In the genomic region with DNA sequence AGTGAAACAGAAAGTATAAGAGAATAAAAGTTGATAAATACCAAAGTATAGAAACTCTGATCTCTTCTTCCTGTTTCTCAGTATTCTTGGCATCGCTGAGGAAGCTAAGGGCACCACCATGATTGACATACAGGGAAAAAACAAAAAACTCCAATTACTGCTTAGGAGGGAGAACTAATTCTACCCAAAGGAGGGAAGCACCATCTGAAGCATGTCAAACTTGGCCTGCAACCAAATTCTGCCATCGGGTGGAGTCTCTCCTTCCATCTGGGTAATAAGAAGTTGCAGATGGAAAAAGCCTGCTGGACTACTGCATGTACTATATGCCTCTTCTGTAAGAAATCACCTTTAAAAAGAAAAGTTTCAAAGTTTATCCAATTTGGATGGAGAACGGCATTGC, we compare ENCODE assay signal across 13 cellular contexts. TPM values are rescaled to one million over a fixed set of nuclear protein-coding genes. Genes with fewer than 3 reads are reported as not detected.
DNase-seq lines count a peak whose midpoint lies in the region; ATAC-seq and TF ChIP-seq lines count a peak whose summit lies in the region.
"Had no signal": no experiment of that assay in that cellular context is flagged by ENCODE, and none has a peak within 500 bp of the region (broad histone marks: within the 10 kb centered on the region; RNA-seq: fewer than 3 reads in every experiment).

No MANE protein-coding gene starts in this region.

- no peak for ATAC-seq in GM19351 (IDR thresholded peaks at IDR 0.05; ENCODE audit: unreplicated experiment)

- peaks cover 30% of the 10 kb centered on the region for H3K4me1 ChIP-seq in osteoblast (ENCODE audit: insufficient read depth, low read length)
- peaks cover 22% of the 10 kb centered on the region for H3K4me1 ChIP-seq in BE2C

- no peak overlapping the region for H3K4me3 ChIP-seq in MG63
- no peak overlapping the region for H3K4me3 ChIP-seq in osteoblast (ENCODE audit: insufficient read depth, low read length)
- H3K4me3 ChIP-seq in BE2C (ENCODE audit: low read depth, low read length) = no peak overlapping the region
- H3K4me3 ChIP-seq: K562 had no signal

- peaks cover 6% of the 10 kb centered on the region for H3K36me3 ChIP-seq in MG63
- H3K36me3 ChIP-seq in osteoblast (ENCODE audit: insufficient read depth, low read length) = no peaks in the 10 kb centered on the region
- H3K36me3 ChIP-seq in BE2C = no peaks in the 10 kb centered on the region

- peak; percentile 89 for DNase-seq in DMS 273 treated with DMSO at 0.1 percent for 48 hours (lab: John Stamatoyannopoulos, UW)
- DNase-seq in MG63 = peak; percentile 2
- no peak for DNase-seq in osteoblast (ENCODE audit: insufficient read length, low spot score, missing footprints)
- no peak for DNase-seq in glutamatergic neuron
- DNase-seq in BE2C = no peak
- DNase-seq: activated gamma-delta T cell; head of caudate nucleus; stimulated activated CD4-positive, alpha-beta T cell treated with anti-CD3 and anti-CD28 coated beads, Interleukin-12 subunit alpha, Interleukin-12 subunit beta, amount 100 ng/mL, for 4 hours had no signal

- H3K4me2 ChIP-seq in osteoblast (ENCODE audit: insufficient read depth, low read length) = no peak overlapping the region

- H3K9me3 ChIP-seq in MG63 (no peaks in the 10 kb centered on the region), osteoblast (ENCODE audit: low read depth, low read length) (no peaks in the 10 kb centered on the region), BE2C (no peaks in the 10 kb centered on the region)

- H3K27me3 ChIP-seq in MG63 = no peaks in the 10 kb centered on the region
- H3K27me3 ChIP-seq in osteoblast (ENCODE audit: insufficient read depth, low read length) = no peaks in the 10 kb centered on the region
- peaks cover 4% of the 10 kb centered on the region for H3K27me3 ChIP-seq in BE2C

- peaks cover 21% of the 10 kb centered on the region for H3K4me1 Mint-ChIP-seq in brain
- peaks cover 6% of the 10 kb centered on the region for H3K4me1 Mint-ChIP-seq in glutamatergic neuron (ENCODE audit: low read depth, unreplicated experiment)

- no peaks in the 10 kb centered on the region for H3K79me2 ChIP-seq in osteoblast (ENCODE audit: insufficient read depth, low read length)

- H3K36me3 Mint-ChIP-seq in brain (peaks cover 61% of the 10 kb centered on the region), glutamatergic neuron (ENCODE audit: unreplicated experiment) (no peaks in the 10 kb centered on the region)

- H3K27ac ChIP-seq in osteoblast (ENCODE audit: low read depth, low read length) = peak overlapping the region; percentile 75

- no peak overlapping the region for H2AFZ ChIP-seq in osteoblast (ENCODE audit: low read length)

- peak overlapping the region in 4 of 5 experiments; percentile 5 to 86 (median 75) for H3K27ac Mint-ChIP-seq in brain
- H3K27ac Mint-ChIP-seq in glutamatergic neuron (ENCODE audit: unreplicated experiment) = no peak overlapping the region
- H3K27ac Mint-ChIP-seq: B cell; stimulated activated naive CD8-positive, alpha-beta T cell treated with anti-CD3 and anti-CD28 coated beads, Interleukin-15, Interleukin-2, amounts not matched to agents 100 ng/mL and 50 ng/mL, for 24 hours had no signal

- H4K20me1 ChIP-seq in osteoblast (ENCODE audit: insufficient read depth, low read length) = no peaks in the 10 kb centered on the region

- H3K27me3 Mint-ChIP-seq in brain (no peaks in the 10 kb centered on the region), glutamatergic neuron (ENCODE audit: unreplicated experiment) (no peaks in the 10 kb centered on the region)
- H3K27me3 Mint-ChIP-seq: B cell; stimulated activated naive CD8-positive, alpha-beta T cell treated with anti-CD3 and anti-CD28 coated beads, Interleukin-15, Interleukin-2, amounts not matched to agents 100 ng/mL and 50 ng/mL, for 24 hours had no signal

- TF ChIP-seq CTCF in brain (conservative IDR thresholded peaks at IDR 0.05) (no peak), osteoblast (IDR thresholded peaks at IDR 0.05; ENCODE audit: extremely low read depth, low read depth, low read length) (no peak), glutamatergic neuron (IDR thresholded peaks at IDR 0.05; ENCODE audit: partially characterized antibody, unreplicated experiment) (no peak), BE2C (IDR thresholded peaks at IDR 0.05; ENCODE audit: low read depth, low read length) (no peak)

- H3K4me3 Mint-ChIP-seq in brain (no peak overlapping the region), glutamatergic neuron (ENCODE audit: unreplicated experiment) (no peak overlapping the region)
- H3K4me3 Mint-ChIP-seq: B cell; stimulated activated naive CD8-positive, alpha-beta T cell treated with anti-CD3 and anti-CD28 coated beads, Interleukin-15, Interleukin-2, amounts not matched to agents 100 ng/mL and 50 ng/mL, for 24 hours had no signal

- peaks cover 0 to 2% (median 0%) of the 10 kb centered on the region in 5 experiments for H3K9me3 Mint-ChIP-seq in brain
- peaks cover 2% of the 10 kb centered on the region for H3K9me3 Mint-ChIP-seq in glutamatergic neuron (ENCODE audit: unreplicated experiment)
- H3K9me3 Mint-ChIP-seq: stimulated activated naive CD8-positive, alpha-beta T cell treated with anti-CD3 and anti-CD28 coated beads, Interleukin-15, Interleukin-2, amounts not matched to agents 100 ng/mL and 50 ng/mL, for 24 hours had no signal

RNA-seq across cellular contexts. Expression of gene PPP2R1B, which starts 30.5 kb away (rescaled TPM):
- total RNA-seq in MG63 (2014; rRNA removed; shearing (Covaris generic); ENCODE audit: low replicate concordance) = 16.1 TPM in 2 replicates
- polyA plus RNA-seq in brain (ENCODE audit: insufficient read depth, low read depth, low replicate concordance) = 15.3 TPM
- total RNA-seq in osteoblast = 18.0 and 19.9 TPM in 2 replicates
- total RNA-seq in glutamatergic neuron (ENCODE audit: unreplicated experiment) = 66.3 TPM
- polyA plus RNA-seq in BE2C (2012; ENCODE audit: insufficient read depth, insufficient read length, low read depth) = 13.3 TPM

Comparison
In these comparisons a context has a peak if more than half of its experiments do, and no peak if none do; other contexts are left out.
1. DNase-seq: peak in DMS 273 treated with DMSO at 0.1 percent for 48 hours (single experiment) and MG63 (single experiment); none in osteoblast (single experiment), glutamatergic neuron (single experiment) and BE2C (single experiment).